In genomic region chr6:125511809-125512341, GRCh38 we compare ENCODE assay signal across 1 cellular context.
TF ChIP-seq lines count a peak whose summit lies in the region.

No MANE protein-coding gene starts in this region.

TF ChIP-seq in HEK293, 187 proteins besides CTCF, POLR2A, EP300 and RAD21 (continued from another document and continues in another):
- TF ChIP-seq ZNF513 (tag by site-specific recombination; IDR thresholded peaks at IDR 0.05) (no peak), ZFP41 (tag by site-specific recombination; IDR thresholded peaks at IDR 0.05; ENCODE audit: borderline replicate concordance) (no peak), KLF17 (tag by site-specific recombination; IDR thresholded peaks at IDR 0.05) (peak; percentile 91), ZNF677 (tag by site-specific recombination; IDR thresholded peaks at IDR 0.05) (no peak), ZNF530 (tag by site-specific recombination; IDR thresholded peaks at IDR 0.05; ENCODE audit: low read depth) (no peak), ZNF580 (tag by site-specific recombination; IDR thresholded peaks at IDR 0.05) (peak; percentile 83), ZBTB11 (tag by site-specific recombination; conservative IDR thresholded peaks at IDR 0.05; ENCODE audit: low read depth) (no peak), SP3 (tag by site-specific recombination; IDR thresholded peaks at IDR 0.05) (peak; percentile 62), ZNF132 (tag by site-specific recombination; IDR thresholded peaks at IDR 0.05; ENCODE audit: borderline replicate concordance) (no peak), ZNF221 (tag by site-specific recombination; IDR thresholded peaks at IDR 0.05; ENCODE audit: borderline replicate concordance) (no peak), OVOL3 (tag by site-specific recombination; IDR thresholded peaks at IDR 0.05) (peak; percentile 49; the same call in 1 of the 2 replicates), ZNF48 (tag by site-specific recombination; IDR thresholded peaks at IDR 0.05) (no peak), KLF8 (tag by site-specific recombination; IDR thresholded peaks at IDR 0.05) (peak; percentile 94), MZF1 (tag by site-specific recombination; IDR thresholded peaks at IDR 0.05; ENCODE audit: borderline replicate concordance) (peak; percentile 79; the same call in 1 of the 2 replicates), ZNF792 (tag by site-specific recombination; IDR thresholded peaks at IDR 0.05) (0 out of 2 replicates have a peak, but pooled peaks have one; percentile 50), PRDM1 (tag by site-specific recombination; IDR thresholded peaks at IDR 0.05) (no peak), ZNF26 (tag by site-specific recombination; IDR thresholded peaks at IDR 0.05) (no peak), ZNF561 (tag by site-specific recombination; IDR thresholded peaks at IDR 0.05; ENCODE audit: borderline replicate concordance) (no peak), ZNF202 (tag by site-specific recombination; IDR thresholded peaks at IDR 0.05; ENCODE audit: borderline replicate concordance) (no peak), ZNF658 (tag by site-specific recombination; IDR thresholded peaks at IDR 0.05) (no peak), ZSCAN18 (tag by site-specific recombination; IDR thresholded peaks at IDR 0.05) (peak; percentile 58; the same call in 1 of the 2 replicates), ZIC2 (tag by site-specific recombination; IDR thresholded peaks at IDR 0.05) (no peak), ZNF549 (tag by site-specific recombination; IDR thresholded peaks at IDR 0.05) (no peak), ZNF292 (tag by site-specific recombination; IDR thresholded peaks at IDR 0.05; ENCODE audit: borderline replicate concordance, low read depth) (no peak), ZNF837 (tag by site-specific recombination; IDR thresholded peaks at IDR 0.05) (no peak), AEBP2 (tag by site-specific recombination; IDR thresholded peaks at IDR 0.05; ENCODE audit: borderline replicate concordance) (no peak), ZNF510 (tag by site-specific recombination; IDR thresholded peaks at IDR 0.05; ENCODE audit: insufficient replicate concordance) (no peak), ZBTB8A (tag by site-specific recombination; IDR thresholded peaks at IDR 0.05) (peak; percentile 21; the same call in 1 of the 2 replicates), ZNF529 (tag by site-specific recombination; IDR thresholded peaks at IDR 0.05; ENCODE audit: insufficient replicate concordance) (no peak), ZNF76 (tag by site-specific recombination; IDR thresholded peaks at IDR 0.05; ENCODE audit: borderline replicate concordance, low read depth) (0 out of 2 replicates have a peak, but pooled peaks have one; percentile 31), ZBTB17 (tag by site-specific recombination; IDR thresholded peaks at IDR 0.05) (peak; percentile 65; the same call in 1 of the 2 replicates), ZNF654 (tag by site-specific recombination; IDR thresholded peaks at IDR 0.05; ENCODE audit: low read depth) (0 out of 2 replicates have a peak, but pooled peaks have one; percentile 6), ZNF623 (tag by site-specific recombination; IDR thresholded peaks at IDR 0.05) (no peak; the same call in none of the 2 replicates), ZNF324 (tag by site-specific recombination; IDR thresholded peaks at IDR 0.05) (peak; percentile 75), ZXDB (tag by site-specific recombination; IDR thresholded peaks at IDR 0.05) (peak; percentile 95), TCF7L2 (IDR thresholded peaks at IDR 0.05; ENCODE audit: borderline replicate concordance, low read depth, low read length) (no peak), GLI2 (tag by site-specific recombination; IDR thresholded peaks at IDR 0.05; ENCODE audit: borderline replicate concordance, low read depth) (peak; percentile 84), SCRT2 (tag by site-specific recombination; IDR thresholded peaks at IDR 0.05) (peak; percentile 64), ZNF558 (tag by site-specific recombination; IDR thresholded peaks at IDR 0.05) (peak; percentile 90), ZNF645 (tag by site-specific recombination; IDR thresholded peaks at IDR 0.05) (no peak), ZNF184 (tag by site-specific recombination; IDR thresholded peaks at IDR 0.05) (peak; percentile 96), ZNF704 (tag by site-specific recombination; IDR thresholded peaks at IDR 0.05) (no peak), ZNF391 (tag by site-specific recombination; IDR thresholded peaks at IDR 0.05; ENCODE audit: borderline replicate concordance, low read depth) (peak; percentile 66; the same call in 1 of the 2 replicates), ZNF140 (tag by site-specific recombination; IDR thresholded peaks at IDR 0.05) (no peak), KLF1 (tag by site-specific recombination; IDR thresholded peaks at IDR 0.05) (0 out of 2 replicates have a peak, but pooled peaks have one; percentile 11), ZBTB10 (tag by site-specific recombination; IDR thresholded peaks at IDR 0.05) (peak; percentile 89), OSR2 (tag by site-specific recombination; IDR thresholded peaks at IDR 0.05) (peak; percentile 97), ZNF610 (tag by site-specific recombination; IDR thresholded peaks at IDR 0.05; ENCODE audit: borderline replicate concordance) (0 out of 2 replicates have a peak, but pooled peaks have one; percentile 45)
